14 cellular contexts compared by ENCODE assay signal in genomic region chr16:84569382-84569987, GRCh38. TPM values are rescaled to one million over a fixed set of nuclear protein-coding genes. Genes with fewer than 3 reads are reported as not detected.
DNase-seq lines count a peak whose midpoint lies in the region; ATAC-seq and TF ChIP-seq lines count a peak whose summit lies in the region.
"Had no signal": no experiment of that assay in that cellular context is flagged by ENCODE, and none has a peak within 500 bp of the region (broad histone marks: within the 10 kb centered on the region; RNA-seq: fewer than 3 reads in every experiment).

No MANE protein-coding gene starts in this region.

- peaks cover 3% of the 10 kb centered on the region for H3K9me3 Mint-ChIP-seq in activated CD8-positive, alpha-beta T cell treated with anti-CD3 and anti-CD28 coated beads, Interleukin-2, amount 10 ng/mL, durations not matched to agents 7 days and 5 days (ENCODE audit: insufficient read depth)
- H3K9me3 Mint-ChIP-seq in activated CD8-positive, alpha-beta T cell treated with anti-CD3 and anti-CD28 coated beads for 36 hours = peaks cover 12% of the 10 kb centered on the region
- H3K9me3 Mint-ChIP-seq in stimulated activated effector memory CD8-positive, alpha-beta T cell treated with anti-CD3 and anti-CD28 coated beads, Interleukin-12 subunit alpha, Interleukin-12 subunit beta, amount 100 ng/mL, for 72 hours = peaks cover 6% of the 10 kb centered on the region
- H3K9me3 Mint-ChIP-seq: GM23338 had no signal

- no peak for TF ChIP-seq POLR2A in Peyer's patch (IDR thresholded peaks at IDR 0.05)

- H3K27me3 ChIP-seq in Peyer's patch = no peaks in the 10 kb centered on the region
- no peaks in the 10 kb centered on the region for H3K27me3 ChIP-seq in SJCRH30

- POLR2A ChIA-PET in activated CD8-positive, alpha-beta T cell treated with anti-CD3 and anti-CD28 coated beads, Interleukin-2, amount 10 ng/mL, durations not matched to agents 7 days and 5 days (lab: Charles Lee) = interaction anchor here (1.0 to 1.1 kb wide), 4 partner anchors 9 to 64 kb away, joined by 3 to 4 read pairs (median 4); no protein-coding TSS in a partner anchor
- POLR2A ChIA-PET in activated CD8-positive, alpha-beta T cell treated with anti-CD3 and anti-CD28 coated beads for 36 hours (lab: Charles Lee) = interaction anchor here (0.6 to 1.4 kb wide), 3 partner anchors 20 to 78 kb away, joined by 3 to 4 read pairs (median 3); no protein-coding TSS in a partner anchor

- H3K36me3 Mint-ChIP-seq in activated CD8-positive, alpha-beta T cell treated with anti-CD3 and anti-CD28 coated beads, Interleukin-2, amount 10 ng/mL, durations not matched to agents 7 days and 5 days (ENCODE audit: low read depth) = peaks cover 94% of the 10 kb centered on the region
- H3K36me3 Mint-ChIP-seq in activated CD8-positive, alpha-beta T cell treated with anti-CD3 and anti-CD28 coated beads for 36 hours (ENCODE audit: low read depth) = peaks cover 86% of the 10 kb centered on the region
- H3K36me3 Mint-ChIP-seq in stimulated activated effector memory CD8-positive, alpha-beta T cell treated with anti-CD3 and anti-CD28 coated beads, Interleukin-12 subunit alpha, Interleukin-12 subunit beta, amount 100 ng/mL, for 72 hours = peaks cover 73% of the 10 kb centered on the region

- peak overlapping the region in 3 of 4 donors; percentile 61 to 86 (median 71) for H3K27ac ChIP-seq in Peyer's patch
- H3K27ac ChIP-seq in SJCRH30 = no peak overlapping the region

- no peak for ATAC-seq in activated CD8-positive, alpha-beta T cell treated with anti-CD3 and anti-CD28 coated beads, Interleukin-2, amount 10 ng/mL, durations not matched to agents 7 days and 5 days
- no peak for ATAC-seq in activated CD8-positive, alpha-beta T cell treated with anti-CD3 and anti-CD28 coated beads for 36 hours
- ATAC-seq in stimulated activated effector memory CD8-positive, alpha-beta T cell treated with anti-CD3 and anti-CD28 coated beads, Interleukin-12 subunit alpha, Interleukin-12 subunit beta, amount 100 ng/mL, for 72 hours = no peak
- ATAC-seq in GM21390 (IDR thresholded peaks at IDR 0.05; ENCODE audit: unreplicated experiment) = no peak
- ATAC-seq: GM23338 had no signal

- peaks cover 0 to 8% (median 0%) of the 10 kb centered on the region in 3 donors for H3K36me3 ChIP-seq in Peyer's patch
- H3K36me3 ChIP-seq in SJCRH30 = no peaks in the 10 kb centered on the region

- CTCF ChIA-PET in activated CD8-positive, alpha-beta T cell treated with anti-CD3 and anti-CD28 coated beads, Interleukin-2, amount 10 ng/mL, durations not matched to agents 7 days and 5 days (lab: Charles Lee) = interaction anchor here (0.6 to 2.2 kb wide), 8 partner anchors 19 to 168 kb away, joined by 3 to 11 read pairs (median 4); no protein-coding TSS in a partner anchor
- CTCF ChIA-PET in activated CD8-positive, alpha-beta T cell treated with anti-CD3 and anti-CD28 coated beads for 36 hours (lab: Charles Lee) = interaction anchor here (0.6 to 1.4 kb wide), 7 partner anchors 16 to 156 kb away, joined by 3 to 4 read pairs (median 3); no protein-coding TSS in a partner anchor

- TF ChIP-seq CTCF in activated CD8-positive, alpha-beta T cell treated with anti-CD3 and anti-CD28 coated beads for 36 hours (IDR thresholded peaks at IDR 0.05) = no peak
- TF ChIP-seq CTCF in Peyer's patch (IDR thresholded peaks at IDR 0.05) = no peak

- H3K4me3 ChIP-seq in Peyer's patch = peak overlapping the region in 2 of 4 donors; percentile 18 to 29
- no peak overlapping the region for H3K4me3 ChIP-seq in SJCRH30
- H3K4me3 ChIP-seq: GM23338, smooth muscle cell had no signal

- DNase-seq in activated CD8-positive, alpha-beta T cell treated with anti-CD3 and anti-CD28 coated beads, Interleukin-2, amount 10 ng/mL, durations not matched to agents 7 days and 5 days = no peak
- no peak for DNase-seq in activated CD8-positive, alpha-beta T cell treated with anti-CD3 and anti-CD28 coated beads for 36 hours
- DNase-seq in Peyer's patch (peak in 1 of 3 donors; percentile 72), iris pigment epithelial cell (ENCODE audit: low read depth) (peak; percentile 45), SJCRH30 (no peak)
- no peak for DNase-seq in stimulated activated effector memory CD8-positive, alpha-beta T cell treated with anti-CD3 and anti-CD28 coated beads, Interleukin-12 subunit alpha, Interleukin-12 subunit beta, amount 100 ng/mL, for 72 hours (ENCODE audit: low spot score in 2 of 2)
- DNase-seq in activated naive CD4-positive, alpha-beta T cell treated with Interleukin-2 at 50 U/mL for 16 hours = no peak
- DNase-seq: activated CD8-positive, alpha-beta memory T cell treated with anti-CD3 and anti-CD28 coated beads for 24 hours; cortex of kidney; DMS79; NCI-H1694 had no signal

- no peak overlapping the region for H3K4me3 Mint-ChIP-seq in activated CD8-positive, alpha-beta T cell treated with anti-CD3 and anti-CD28 coated beads, Interleukin-2, amount 10 ng/mL, durations not matched to agents 7 days and 5 days
- no peak overlapping the region for H3K4me3 Mint-ChIP-seq in activated CD8-positive, alpha-beta T cell treated with anti-CD3 and anti-CD28 coated beads for 36 hours
- H3K4me3 Mint-ChIP-seq in stimulated activated effector memory CD8-positive, alpha-beta T cell treated with anti-CD3 and anti-CD28 coated beads, Interleukin-12 subunit alpha, Interleukin-12 subunit beta, amount 100 ng/mL, for 72 hours = no peak overlapping the region
- H3K4me3 Mint-ChIP-seq: GM23338 had no signal

- intact Hi-C loops in activated CD8-positive, alpha-beta T cell treated with anti-CD3 and anti-CD28 coated beads for 36 hours (cut with micrococcal nuclease) = no loop called here

- H3K4me1 Mint-ChIP-seq in activated CD8-positive, alpha-beta T cell treated with anti-CD3 and anti-CD28 coated beads, Interleukin-2, amount 10 ng/mL, durations not matched to agents 7 days and 5 days (ENCODE audit: low read depth) = peaks cover 62% of the 10 kb centered on the region
- H3K4me1 Mint-ChIP-seq in activated CD8-positive, alpha-beta T cell treated with anti-CD3 and anti-CD28 coated beads for 36 hours (ENCODE audit: low read depth) = peaks cover 37% of the 10 kb centered on the region
- peaks cover 23% of the 10 kb centered on the region for H3K4me1 Mint-ChIP-seq in stimulated activated effector memory CD8-positive, alpha-beta T cell treated with anti-CD3 and anti-CD28 coated beads, Interleukin-12 subunit alpha, Interleukin-12 subunit beta, amount 100 ng/mL, for 72 hours

- H3K4me1 ChIP-seq in Peyer's patch (peaks cover 0 to 4% (median 0%) of the 10 kb centered on the region in 4 donors), SJCRH30 (no peaks in the 10 kb centered on the region)

- H3K9me3 ChIP-seq in Peyer's patch (no peaks in the 10 kb centered on the region), SJCRH30 (replicated peaks) (no peaks in the 10 kb centered on the region)

- peak overlapping the region; percentile 40 for H3K27ac Mint-ChIP-seq in activated CD8-positive, alpha-beta T cell treated with anti-CD3 and anti-CD28 coated beads, Interleukin-2, amount 10 ng/mL, durations not matched to agents 7 days and 5 days
- no peak overlapping the region for H3K27ac Mint-ChIP-seq in activated CD8-positive, alpha-beta T cell treated with anti-CD3 and anti-CD28 coated beads for 36 hours
- H3K27ac Mint-ChIP-seq in stimulated activated effector memory CD8-positive, alpha-beta T cell treated with anti-CD3 and anti-CD28 coated beads, Interleukin-12 subunit alpha, Interleukin-12 subunit beta, amount 100 ng/mL, for 72 hours = peak overlapping the region; percentile 54
- H3K27ac Mint-ChIP-seq: GM23338 had no signal

- no peaks in the 10 kb centered on the region for H3K27me3 Mint-ChIP-seq in activated CD8-positive, alpha-beta T cell treated with anti-CD3 and anti-CD28 coated beads, Interleukin-2, amount 10 ng/mL, durations not matched to agents 7 days and 5 days (ENCODE audit: low read depth)
- H3K27me3 Mint-ChIP-seq in activated CD8-positive, alpha-beta T cell treated with anti-CD3 and anti-CD28 coated beads for 36 hours = no peaks in the 10 kb centered on the region

RNA-seq across cellular contexts. Expression of gene COTL1, which starts 48.4 kb away (rescaled TPM):
- 100 to 1,000 TPM; 837 to 887 TPM for total RNA-seq in activated CD8-positive, alpha-beta T cell treated with anti-CD3 and anti-CD28 coated beads, Interleukin-2, amount 10 ng/mL, durations not matched to agents 7 days and 5 days
- 100 to 1,000 TPM; 664 to 677 TPM for total RNA-seq in activated CD8-positive, alpha-beta T cell treated with anti-CD3 and anti-CD28 coated beads for 36 hours
- total RNA-seq in Peyer's patch = 10 to 100 TPM; 29.6 to 84.2 (median 43.1) TPM
- total RNA-seq in SJCRH30 (2014; rRNA removed; shearing (Covaris generic)) = 24.8 and 25.8 TPM in 2 replicates

Comparison
In these comparisons a context has a peak if more than half of its experiments do, and no peak if none do; other contexts are left out.
1. RNA of gene COTL1, which starts 48.4 kb away (total RNA-seq): 837 to 887 TPM in activated CD8-positive, alpha-beta T cell treated with anti-CD3 and anti-CD28 coated beads, Interleukin-2, amount 10 ng/mL, durations not matched to agents 7 days and 5 days and 664 to 677 TPM in activated CD8-positive, alpha-beta T cell treated with anti-CD3 and anti-CD28 coated beads for 36 hours; 29.6 to 84.2 TPM in Peyer's patch and 24.8 to 25.8 TPM in SJCRH30; every median in the first group is over 4 times any median in the second.